15 cellular contexts compared by ENCODE assay signal in the genomic region with DNA sequence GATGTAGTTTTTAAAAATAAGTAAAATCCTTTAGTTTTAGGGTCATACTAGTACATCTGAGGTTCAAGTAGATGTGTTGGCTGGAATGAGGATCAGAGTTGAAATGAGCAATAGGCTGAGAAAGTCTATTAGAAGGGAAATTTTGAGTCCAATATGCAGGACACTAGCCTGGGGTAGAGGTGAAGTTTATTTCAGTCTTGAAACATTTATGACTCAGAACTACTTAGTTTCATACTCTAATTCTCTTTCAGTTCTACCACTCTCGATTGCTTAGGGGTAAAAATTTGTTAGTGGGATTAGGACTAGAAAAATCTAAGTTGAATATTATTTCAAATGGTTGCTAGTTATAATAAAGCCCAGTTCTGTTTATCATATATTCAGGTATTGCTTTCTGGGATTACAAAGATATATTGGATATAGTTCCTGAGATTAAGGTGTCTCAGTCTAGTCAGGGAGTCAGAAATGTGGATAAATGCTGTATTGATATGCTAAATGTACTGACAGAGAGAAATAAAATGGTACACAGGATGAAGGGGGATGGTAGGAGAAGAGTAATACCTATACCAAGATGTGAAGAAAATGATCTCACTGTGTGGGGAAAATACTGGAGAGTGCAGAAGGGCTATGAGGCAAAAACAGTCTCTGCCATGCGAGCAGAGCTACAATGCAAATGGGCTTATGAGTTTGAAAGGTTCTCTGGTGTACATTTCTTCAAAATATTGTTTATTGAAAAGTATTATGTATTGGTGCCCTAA.
DNase-seq lines count a peak whose midpoint lies in the region; ATAC-seq and TF ChIP-seq lines count a peak whose summit lies in the region.
"Had no signal": no experiment of that assay in that cellular context is flagged by ENCODE, and none has a peak within 500 bp of the region (broad histone marks: within the 10 kb centered on the region; RNA-seq: fewer than 3 reads in every experiment).

No MANE protein-coding gene starts in this region.

- no peak overlapping the region for H3K4me2 ChIP-seq in OCI-LY1 (ENCODE audit: low read length)

- H3K9ac ChIP-seq in OCI-LY1 (ENCODE audit: low read length), result no peak overlapping the region

- H3K9me3 ChIP-seq in OCI-LY1 (ENCODE audit: low read length), result no peaks in the 10 kb centered on the region
- H3K9me3 ChIP-seq: tibial artery had no signal

- 0 out of 2 replicates have a peak overlapping the region, but pooled peaks have one; percentile 69 for H2AFZ ChIP-seq in OCI-LY1 (ENCODE audit: low read length)

- H3K27ac ChIP-seq in OCI-LY1 (ENCODE audit: low read depth, low read length, poor library complexity, severe bottlenecking), result no peak overlapping the region
- H3K27ac ChIP-seq: tibial artery had no signal

- no peak for DNase-seq in COLO829 (ENCODE audit: low spot score)
- DNase-seq in DMS79 treated with DMSO at 0.1 percent for 48 hours (lab: John Stamatoyannopoulos, UW), result no peak
- no peak for DNase-seq in NCI-H82 treated with DMSO at 0.1 percent for 48 hours (lab: John Stamatoyannopoulos, UW; ENCODE audit: unreplicated experiment)
- DNase-seq in activated gamma-delta T cell (lab: John Stamatoyannopoulos, UW), result no peak
- DNase-seq: activated effector memory CD4-positive, alpha-beta T cell treated with Interleukin-2 at 50 U/mL for 16 hours; CD8-positive, alpha-beta T cell; NCI-H446 treated with DMSO at 0.1 percent for 48 hours; SIG-M5; tibial artery had no signal

- H3K9me2 ChIP-seq in OCI-LY1 (ENCODE audit: low read depth, low read length), result no peaks in the 10 kb centered on the region

- ATAC-seq in GM18870 (IDR thresholded peaks at IDR 0.05; ENCODE audit: unreplicated experiment) (peak; percentile 99), GM21515 (IDR thresholded peaks at IDR 0.05; ENCODE audit: unreplicated experiment) (peak; percentile 93), HG03045 (IDR thresholded peaks at IDR 0.05; ENCODE audit: unreplicated experiment) (peak; percentile 96)
- ATAC-seq: CD8-positive, alpha-beta T cell; sciatic nerve; WTC11 had no signal

- no peak overlapping the region for H3K4me3 ChIP-seq in OCI-LY1 (ENCODE audit: low read depth, low read length, poor library complexity, severe bottlenecking)
- H3K4me3 ChIP-seq: tibial artery had no signal

- no peaks in the 10 kb centered on the region for H3K79me2 ChIP-seq in OCI-LY1 (ENCODE audit: insufficient read depth, low read length)

- H3K27me3 ChIP-seq in OCI-LY1 (ENCODE audit: insufficient read depth, low read length), result no peaks in the 10 kb centered on the region
- H3K27me3 ChIP-seq: tibial artery had no signal

- no peaks in the 10 kb centered on the region for H4K20me1 ChIP-seq in OCI-LY1 (ENCODE audit: insufficient read depth, low read length)

- no peaks in the 10 kb centered on the region for H3F3A ChIP-seq in OCI-LY1 (ENCODE audit: insufficient read depth, low read length)

- no peak for TF ChIP-seq CTCF in OCI-LY1 (IDR thresholded peaks at IDR 0.05; ENCODE audit: low read length)

- H3K36me3 ChIP-seq in OCI-LY1 (ENCODE audit: insufficient read depth, low read length), result no peaks in the 10 kb centered on the region
- H3K36me3 ChIP-seq: tibial artery had no signal

- H3K4me1 ChIP-seq in OCI-LY1 (ENCODE audit: insufficient read depth, low read length, severe bottlenecking), result no peaks in the 10 kb centered on the region
- H3K4me1 ChIP-seq: tibial artery had no signal
